13 cellular contexts compared by ENCODE assay signal in genomic region chr2:148534416-148535205, GRCh38.
DNase-seq lines count a peak whose midpoint lies in the region; ATAC-seq and TF ChIP-seq lines count a peak whose summit lies in the region.
"Had no signal": no experiment of that assay in that cellular context is flagged by ENCODE, and none has a peak within 500 bp of the region (broad histone marks: within the 10 kb centered on the region; RNA-seq: fewer than 3 reads in every experiment).

No MANE protein-coding gene starts in this region.

- no peak for TF ChIP-seq EP300 in Ishikawa (IDR thresholded peaks at IDR 0.05; ENCODE audit: borderline replicate concordance)
- TF ChIP-seq EP300 in esophagus muscularis mucosa (IDR thresholded peaks at IDR 0.05): no peak

- ATAC-seq in sciatic nerve (peak; percentile 87), GM19328 (IDR thresholded peaks at IDR 0.05; ENCODE audit: unreplicated experiment) (no peak)
- ATAC-seq: body of pancreas had no signal

- 85% methylated on average over 12 of the region's 12 CpGs for WGBS in esophagus muscularis mucosa

- H3K27me3 ChIP-seq in right atrium auricular region (no peaks in the 10 kb centered on the region), esophagus muscularis mucosa (peaks cover 0 to 43% (median 0%) of the 10 kb centered on the region in 4 donors)
- H3K27me3 ChIP-seq: body of pancreas had no signal

- TF ChIP-seq POLR2A in esophagus muscularis mucosa (IDR thresholded peaks at IDR 0.05; ENCODE audit: low read depth): no peak

- H3K36me3 ChIP-seq in right atrium auricular region: no peaks in the 10 kb centered on the region
- no peaks in the 10 kb centered on the region for H3K36me3 ChIP-seq in esophagus muscularis mucosa
- H3K36me3 ChIP-seq: HAP-1 had no signal

- DNase-seq in amniotic epithelial cell (ENCODE audit: low read depth): peak; percentile 17
- DNase-seq in right atrium auricular region (ENCODE audit: low spot score): peak; percentile 68
- DNase-seq in sciatic nerve (ENCODE audit: low spot score): no peak
- no peak for DNase-seq in NCI-H2107 treated with DMSO at 0.1 percent for 48 hours (lab: John Stamatoyannopoulos, UW; ENCODE audit: unreplicated experiment)
- no peak for DNase-seq in NCI-H187 (lab: John Stamatoyannopoulos, UW)
- DNase-seq in esophagus muscularis mucosa (ENCODE audit: extremely low spot score): no peak
- DNase-seq: activated CD4-positive, alpha-beta T cell treated with anti-CD3 and anti-CD28 coated beads for 1 hour; body of pancreas; CD8-positive, alpha-beta memory T cell; effector memory CD4-positive, alpha-beta T cell had no signal

- intact Hi-C loops in sciatic nerve (cut with DNase I): no loop called here
- intact Hi-C loops in esophagus muscularis mucosa (cut with DNase I): no loop called here

- no peak overlapping the region for H3K4me3 ChIP-seq in right atrium auricular region
- no peak overlapping the region for H3K4me3 ChIP-seq in esophagus muscularis mucosa
- H3K4me3 ChIP-seq: body of pancreas, HAP-1 had no signal

- peak in 1 of 2 donors; percentile 17 for TF ChIP-seq CTCF in right atrium auricular region (IDR thresholded peaks at IDR 0.05)
- no peak for TF ChIP-seq CTCF in esophagus muscularis mucosa (IDR thresholded peaks at IDR 0.05)

- no peaks in the 10 kb centered on the region for H3K9me3 ChIP-seq in right atrium auricular region
- no peaks in the 10 kb centered on the region for H3K9me3 ChIP-seq in esophagus muscularis mucosa
- H3K9me3 ChIP-seq: body of pancreas, HAP-1 had no signal

- H3K27ac ChIP-seq in right atrium auricular region (no peak overlapping the region), esophagus muscularis mucosa (replicated peaks in 1 of 4) (no peak overlapping the region)
- H3K27ac ChIP-seq: body of pancreas had no signal

- H3K4me1 ChIP-seq in right atrium auricular region (peaks cover 0 to 5% of the 10 kb centered on the region in 2 donors), esophagus muscularis mucosa (no peaks in the 10 kb centered on the region)
- H3K4me1 ChIP-seq: body of pancreas, HAP-1 had no signal

- TF ChIP-seq RAD21 in Ishikawa (IDR thresholded peaks at IDR 0.05; ENCODE audit: low read depth): no peak

TF ChIP-seq in Ishikawa, 13 proteins besides CTCF, POLR2A, EP300 and RAD21:
- TF ChIP-seq CEBPB (IDR thresholded peaks at IDR 0.05): peak; percentile 81
- TF ChIP-seq REST (IDR thresholded peaks at IDR 0.05; ENCODE audit: low read depth): no peak

Comparison
In these comparisons a context has a peak if more than half of its experiments do, and no peak if none do; other contexts are left out.
1. DNase-seq: peak in amniotic epithelial cell (single experiment) and right atrium auricular region (single experiment); none in sciatic nerve (single experiment), NCI-H2107 treated with DMSO at 0.1 percent for 48 hours (single experiment), NCI-H187 (0 of 2) and esophagus muscularis mucosa (single experiment).